Comparison of ENCODE assay signal across 12 cellular contexts in genomic region chr5:111453747-111454146, GRCh38. TPM values are rescaled to one million over a fixed set of nuclear protein-coding genes. Genes with fewer than 3 reads are reported as not detected.
DNase-seq lines count a peak whose midpoint lies in the region; ATAC-seq and TF ChIP-seq lines count a peak whose summit lies in the region.
"Had no signal": no experiment of that assay in that cellular context is flagged by ENCODE, and none has a peak within 500 bp of the region (broad histone marks: within the 10 kb centered on the region; RNA-seq: fewer than 3 reads in every experiment).

No MANE protein-coding gene starts in this region.

- CTCF ChIA-PET in CD4-positive, alpha-beta T cell (lab: Charles Lee) = no interaction called here

- no peak for DNase-seq in CD4-positive, alpha-beta T cell
- peak; percentile 43 for DNase-seq in HFFc6
- peak; percentile 27 for DNase-seq in adipocyte (ENCODE audit: low read depth)
- peak; percentile 78 for DNase-seq in mesenchymal stem cell
- DNase-seq in cardiac septum (ENCODE audit: low spot score) = no peak
- no peak for DNase-seq in NCI-H345 (lab: John Stamatoyannopoulos, UW)
- DNase-seq: activated B cell treated with CpG ODN at 0.5 μM for 24 hours, PC-9 had no signal

- no peaks in the 10 kb centered on the region for H3K9me3 ChIP-seq in CD4-positive, alpha-beta T cell (ENCODE audit: control insufficient read depth, low read length)
- H3K9me3 ChIP-seq in adipocyte (ENCODE audit: control insufficient read depth, low read length) = no peaks in the 10 kb centered on the region
- H3K9me3 ChIP-seq in mesenchymal stem cell (ENCODE audit: control insufficient read depth, low read length) = no peaks in the 10 kb centered on the region

- no peaks in the 10 kb centered on the region for H3K27me3 ChIP-seq in CD4-positive, alpha-beta T cell (ENCODE audit: control insufficient read depth, insufficient read depth, low read length)
- no peaks in the 10 kb centered on the region for H3K27me3 ChIP-seq in adipocyte (replicated peaks; ENCODE audit: control insufficient read depth, insufficient read depth, low read length)
- no peaks in the 10 kb centered on the region for H3K27me3 ChIP-seq in mesenchymal stem cell (ENCODE audit: control insufficient read depth in 1 of 2, insufficient read depth in 1 of 2, low read length in 2 of 2)

- no peak overlapping the region for H3K27ac ChIP-seq in CD4-positive, alpha-beta T cell (ENCODE audit: low read depth, low read length)
- H3K27ac ChIP-seq in mesenchymal stem cell (ENCODE audit: low read length, poor library complexity, severe bottlenecking) = peak overlapping the region; percentile 99
- H3K27ac ChIP-seq: PC-9 had no signal

- no peak overlapping the region for H3K14ac ChIP-seq in mesenchymal stem cell (ENCODE audit: low read length in 2 of 2)

- H3K9ac ChIP-seq in adipocyte (ENCODE audit: low read length) (no peak overlapping the region), mesenchymal stem cell (ENCODE audit: low read length) (peak overlapping the region; percentile 57)

- no peaks in the 10 kb centered on the region for H3K9me3 Mint-ChIP-seq in CD4-positive, alpha-beta T cell
- H3K9me3 Mint-ChIP-seq in HFFc6 = no peaks in the 10 kb centered on the region
- H3K9me3 Mint-ChIP-seq: activated B cell treated with CpG ODN at 0.5 μM for 24 hours, memory B cell had no signal

- peaks cover 85% of the 10 kb centered on the region for H3K36me3 Mint-ChIP-seq in CD4-positive, alpha-beta T cell (ENCODE audit: low read depth)
- H3K36me3 Mint-ChIP-seq in HFFc6 (ENCODE audit: low read depth) = no peaks in the 10 kb centered on the region

- TF ChIP-seq CTCF in CD4-positive, alpha-beta T cell (IDR thresholded peaks at IDR 0.05) = no peak
- TF ChIP-seq CTCF in HFFc6 (IDR thresholded peaks at IDR 0.05) = no peak

- H2AK5ac ChIP-seq in mesenchymal stem cell (ENCODE audit: low read length, severe bottlenecking) = peak overlapping the region; percentile 89

- peak overlapping the region; percentile 18 for H4K91ac ChIP-seq in mesenchymal stem cell (ENCODE audit: low read length)

- H3K79me1 ChIP-seq in mesenchymal stem cell (replicated peaks; ENCODE audit: low read length, poor library complexity, severe bottlenecking) = no peaks in the 10 kb centered on the region

- H3K4me1 ChIP-seq in adipocyte (ENCODE audit: control insufficient read depth, insufficient read depth, low read length) (peaks cover 5% of the 10 kb centered on the region), mesenchymal stem cell (ENCODE audit: control insufficient read depth, insufficient read depth, low read depth, low read length) (peaks cover 4% of the 10 kb centered on the region)

- WGBS in mesenchymal stem cell = no CpG with 5 or more reads among the region's 2 CpGs

- H3K36me3 ChIP-seq in adipocyte (ENCODE audit: control insufficient read depth, insufficient read depth, low read length, severe bottlenecking) (no peaks in the 10 kb centered on the region), mesenchymal stem cell (ENCODE audit: control insufficient read depth in 1 of 2, insufficient read depth in 2 of 2, low read depth in 1 of 2, low read length in 2 of 2) (no peaks in the 10 kb centered on the region)

- intact Hi-C loops in CD4-positive, alpha-beta T cell (cut with DNase I, micrococcal nuclease) = no loop called here
- intact Hi-C loops in cardiac septum (cut with DNase I) = no loop called here

- peak overlapping the region; percentile 96 for H2BK5ac ChIP-seq in mesenchymal stem cell (ENCODE audit: low read depth, low read length, poor library complexity, severe bottlenecking)

- no peak overlapping the region for H2BK120ac ChIP-seq in mesenchymal stem cell (ENCODE audit: low read depth, low read length)

- H3K18ac ChIP-seq in mesenchymal stem cell (ENCODE audit: low read depth in 1 of 2, low read length in 2 of 2) = peak overlapping the region in 1 of 2 experiments; percentile 82

- H2AFZ ChIP-seq in mesenchymal stem cell (ENCODE audit: low read depth, low read length) = no peak overlapping the region
- H2AFZ ChIP-seq: PC-9 had no signal

- H2BK12ac ChIP-seq in mesenchymal stem cell (ENCODE audit: low read length in 2 of 2) = peak overlapping the region in 1 of 2 experiments; percentile 75

- no peak overlapping the region for H3K4me3 Mint-ChIP-seq in CD4-positive, alpha-beta T cell
- H3K4me3 Mint-ChIP-seq in HFFc6 = peak overlapping the region; percentile 77
- H3K4me3 Mint-ChIP-seq: activated B cell treated with CpG ODN at 0.5 μM for 24 hours, memory B cell had no signal

- no peak overlapping the region for H2BK15ac ChIP-seq in mesenchymal stem cell (ENCODE audit: low read depth, poor library complexity, severe bottlenecking)

- no peak overlapping the region for H4K8ac ChIP-seq in mesenchymal stem cell (ENCODE audit: low read length)

- peaks cover 36% of the 10 kb centered on the region for H3K4me1 Mint-ChIP-seq in CD4-positive, alpha-beta T cell (ENCODE audit: low read depth)
- H3K4me1 Mint-ChIP-seq in HFFc6 (ENCODE audit: low read depth) = peaks cover 31% of the 10 kb centered on the region
- H3K4me1 Mint-ChIP-seq: activated B cell treated with CpG ODN at 0.5 μM for 24 hours, memory B cell had no signal

- no peaks in the 10 kb centered on the region for H3K27me3 Mint-ChIP-seq in CD4-positive, alpha-beta T cell
- H3K27me3 Mint-ChIP-seq in HFFc6 (ENCODE audit: insufficient read depth) = no peaks in the 10 kb centered on the region
- H3K27me3 Mint-ChIP-seq: activated B cell treated with CpG ODN at 0.5 μM for 24 hours had no signal

- POLR2A ChIA-PET in CD4-positive, alpha-beta T cell (lab: Charles Lee) = interaction anchor here (0.7 kb wide), 1 partner anchor 14 kb away, joined by 3 read pairs; no protein-coding TSS in a partner anchor

- peak overlapping the region; percentile 74 for H3K4me2 ChIP-seq in mesenchymal stem cell (ENCODE audit: low read length, poor library complexity, severe bottlenecking)
- H3K4me2 ChIP-seq: PC-9, smooth muscle cell had no signal

- H3K27ac Mint-ChIP-seq in CD4-positive, alpha-beta T cell = peak overlapping the region; percentile 52
- peak overlapping the region; percentile 86 for H3K27ac Mint-ChIP-seq in HFFc6
- H3K27ac Mint-ChIP-seq: activated B cell treated with CpG ODN at 0.5 μM for 24 hours, memory B cell had no signal

- peak overlapping the region in 1 of 2 experiments; percentile 67 for H3K4ac ChIP-seq in mesenchymal stem cell (ENCODE audit: low read depth in 1 of 2, low read length in 2 of 2)

- H3K4me3 ChIP-seq in adipocyte (ENCODE audit: low read length) = no peak overlapping the region
- H3K4me3 ChIP-seq in mesenchymal stem cell (ENCODE audit: insufficient read depth in 1 of 2, low read depth in 1 of 2, low read length in 2 of 2) = peak overlapping the region in 1 of 2 experiments; percentile 40
- H3K4me3 ChIP-seq: PC-9, smooth muscle cell had no signal

- no peak overlapping the region for H3K23ac ChIP-seq in mesenchymal stem cell (ENCODE audit: low read length in 2 of 2)

- ATAC-seq in CD4-positive, alpha-beta T cell (ENCODE audit: poor library complexity) = no peak
- ATAC-seq in HG03045 (IDR thresholded peaks at IDR 0.05; ENCODE audit: unreplicated experiment) (no peak), GM18498 (IDR thresholded peaks at IDR 0.05; ENCODE audit: unreplicated experiment) (no peak)

RNA-seq across cellular contexts. Expression of gene STARD4, which starts 58.6 kb away (rescaled TPM):
- total RNA-seq in CD4-positive, alpha-beta T cell = 10 to 100 TPM; 14.9 to 15.2 TPM
- total RNA-seq in HFFc6 (2021; fragmentation: NEBNext Ultra II Directional; extraction: Animal tissue kit (Norgen Biotek cat#: 25700)) = 10 to 100 TPM; 18.0 to 26.4 (median 24.4) TPM
- 109 TPM for polyA plus RNA-seq in mesenchymal stem cell (2013, experiment 1 of 2)
- polyA plus RNA-seq in mesenchymal stem cell (2013, experiment 2 of 2) = 116 TPM
- 11.7 TPM for total RNA-seq in cardiac septum

Comparison
In these comparisons a context has a peak if more than half of its experiments do, and no peak if none do; other contexts are left out.
1. DNase-seq: peak in HFFc6 (single experiment), adipocyte (single experiment) and mesenchymal stem cell (single experiment); none in CD4-positive, alpha-beta T cell (0 of 10), cardiac septum (single experiment) and NCI-H345 (single experiment).